In genomic region chr16:67443299-67443698, GRCh38 we compare ENCODE assay signal across 1 cellular context.
TF ChIP-seq lines count a peak whose summit lies in the region.

No MANE protein-coding gene starts in this region.

TF ChIP-seq in GM23338, 12 proteins besides CTCF, POLR2A, EP300 and RAD21:
- TF ChIP-seq REST (IDR thresholded peaks at IDR 0.05; ENCODE audit: unreplicated experiment) (no peak), ETS1 (IDR thresholded peaks at IDR 0.05) (no peak), NANOG (IDR thresholded peaks at IDR 0.05; ENCODE audit: borderline replicate concordance) (no peak), ZNF114 (CRISPR knock-in tag; IDR thresholded peaks at IDR 0.05) (no peak), EZH2phosphoT487 (IDR thresholded peaks at IDR 0.05; ENCODE audit: unreplicated experiment) (no peak), STAT1 (IDR thresholded peaks at IDR 0.05; ENCODE audit: unreplicated experiment) (no peak), ZNF462 (CRISPR knock-in tag; IDR thresholded peaks at IDR 0.05) (no peak), EZH2 (IDR thresholded peaks at IDR 0.05; ENCODE audit: low read depth, unreplicated experiment) (no peak), CREB1 (CRISPR knock-in tag; IDR thresholded peaks at IDR 0.05; ENCODE audit: low read depth) (no peak), POLR2AphosphoS5 (IDR thresholded peaks at IDR 0.05; ENCODE audit: low read depth) (no peak), ZNF331 (CRISPR knock-in tag; IDR thresholded peaks at IDR 0.05; ENCODE audit: low read depth) (no peak), JUNB (IDR thresholded peaks at IDR 0.05; ENCODE audit: unreplicated experiment) (no peak)
